In genomic region chr12:4806439-4807115, GRCh38 we compare ENCODE assay signal across 1 cellular context.
TF ChIP-seq lines count a peak whose summit lies in the region.

No MANE protein-coding gene starts in this region.

TF ChIP-seq in HepG2, 621 proteins besides CTCF, POLR2A, EP300 and RAD21:
- no peak for TF ChIP-seq ZNF136 (CRISPR knock-in tag; IDR thresholded peaks at IDR 0.05; ENCODE audit: low read depth)
- no peak for TF ChIP-seq ZBTB7A (CRISPR knock-in tag; IDR thresholded peaks at IDR 0.05)
- no peak for TF ChIP-seq ZNF496 (CRISPR knock-in tag; IDR thresholded peaks at IDR 0.05; ENCODE audit: insufficient replicate concordance)
- no peak for TF ChIP-seq RBAK (CRISPR knock-in tag; IDR thresholded peaks at IDR 0.05)
